8 cellular contexts compared by ENCODE assay signal in the genomic region with DNA sequence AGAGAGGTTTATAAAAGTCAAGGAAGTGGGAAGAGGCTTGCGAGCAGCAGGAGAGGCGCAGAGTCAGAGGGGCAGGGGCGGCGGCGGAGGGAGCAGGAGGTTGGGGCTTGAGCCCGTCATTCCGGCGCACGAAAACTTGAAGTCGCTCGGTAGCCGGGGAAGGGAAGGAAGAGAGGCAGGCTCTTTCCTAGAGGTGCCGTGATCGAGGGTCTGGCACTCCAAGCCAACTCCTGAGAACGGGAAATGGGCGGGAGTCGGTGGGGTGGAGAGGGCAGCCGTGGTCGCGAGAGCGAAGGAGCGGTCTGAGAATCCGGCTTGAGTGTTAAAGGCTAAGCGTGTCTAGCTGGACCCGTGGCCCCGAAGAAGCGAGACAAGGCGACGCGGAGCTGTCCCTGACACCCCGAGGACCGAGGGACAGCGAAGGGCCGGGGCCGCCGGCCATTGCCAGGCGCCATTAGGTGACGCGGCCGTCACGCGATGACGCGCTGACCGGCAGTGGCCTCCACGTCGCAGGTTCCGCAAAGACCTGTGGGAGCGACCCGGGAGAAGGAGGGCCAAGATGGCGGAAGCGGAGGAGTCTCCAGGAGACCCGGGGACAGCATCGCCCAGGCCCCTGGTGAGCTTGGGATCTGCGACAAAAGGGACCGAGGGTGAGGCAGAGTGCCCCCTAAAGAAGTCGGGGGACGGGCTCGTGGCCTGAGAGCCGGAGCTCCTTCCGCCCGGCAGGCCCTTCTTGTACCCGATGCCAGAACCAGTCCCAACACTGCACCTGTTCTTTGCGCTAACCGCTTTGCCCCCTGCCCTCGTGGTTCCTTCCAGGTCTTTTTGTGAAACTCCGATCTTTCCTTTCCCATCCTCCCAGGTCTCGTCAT. TPM values are rescaled to one million over a fixed set of nuclear protein-coding genes. Genes with fewer than 3 reads are reported as not detected.
DNase-seq lines count a peak whose midpoint lies in the region; ATAC-seq, FAIRE-seq and TF ChIP-seq lines count a peak whose summit lies in the region.

YIPF6 (plus strand) TSS at position 544 of the 872 bp plus-strand sequence; CDS start at position 560, 16 bp downstream.

- H3K36me3 ChIP-seq in NT2/D1 (ENCODE audit: insufficient read depth, insufficient read length, low read length): peaks cover 31% of the 10 kb centered on the region
- no peaks in the 10 kb centered on the region for H3K36me3 ChIP-seq in endothelial cell of umbilical vein (ENCODE audit: control insufficient read depth in 2 of 2, extremely low read depth in 1 of 2, insufficient read depth in 2 of 2, low read length in 2 of 2)

- POLR2A ChIA-PET in endothelial cell of umbilical vein (lab: Charles Lee): interaction anchor here (0.7 kb wide), 1 partner anchor 330 kb away, joined by 3 read pairs; the partner anchor contains the start of gene EFNB1

- H3K4me2 ChIP-seq in endothelial cell of umbilical vein (ENCODE audit: insufficient read depth, low read length): peak within 1 kb of the TSS; percentile 87

- H3K79me2 ChIP-seq in endothelial cell of umbilical vein (ENCODE audit: control insufficient read depth, insufficient read depth, low read length): peaks cover 39% of the 10 kb centered on the region

- dilution Hi-C loops in endothelial cell of umbilical vein (cut with MboI; ENCODE audit: extremely low pct_ligation_motif_present, low sequenced_read_pairs): no loop called here

- peak within 1 kb of the TSS; percentile 82 for H2AFZ ChIP-seq in endothelial cell of umbilical vein (ENCODE audit: low read depth, low read length)

- no peaks in the 10 kb centered on the region for H3K9me3 Mint-ChIP-seq in Calu3 (ENCODE audit: low read depth, unreplicated experiment)

- TF ChIP-seq CTCF in Calu3 (IDR thresholded peaks at IDR 0.05; ENCODE audit: unreplicated experiment) (no peak), endothelial cell of umbilical vein (IDR thresholded peaks at IDR 0.05; ENCODE audit: extremely low read depth in 1 of 2, insufficient read depth in 1 of 2, low read depth in 1 of 2, low read length in 2 of 2) (no peak)

- peak; percentile 89 for ATAC-seq in GM19468 (IDR thresholded peaks at IDR 0.05; ENCODE audit: extremely low read depth, unreplicated experiment)

- H3K27me3 Mint-ChIP-seq in Calu3 (ENCODE audit: unreplicated experiment): no peaks in the 10 kb centered on the region

- peak within 1 kb of the TSS; percentile 96 for H3K27ac ChIP-seq in endothelial cell of umbilical vein (ENCODE audit: insufficient read depth, low read depth, low read length)

- TF ChIP-seq POLR2A in endothelial cell of umbilical vein (IDR thresholded peaks at IDR 0.05; ENCODE audit: low read depth, low read length): peak; percentile 96

- FAIRE-seq in endothelial cell of umbilical vein (lab: Jason Lieb, UNC): peak; percentile 91

- H3K9me3 ChIP-seq in NT2/D1 (ENCODE audit: insufficient read depth, low read length) (no peaks in the 10 kb centered on the region), endothelial cell of umbilical vein (replicated peaks; ENCODE audit: control insufficient read depth, insufficient read depth, low read length) (no peaks in the 10 kb centered on the region)

- BruUV-seq in Calu3 (replicated peaks; lab: Mats Ljungman, UMichigan): TSS peak; percentile 89
- TSS peak; percentile 91 for BruUV-seq in endothelial cell of umbilical vein (replicated peaks; lab: Mats Ljungman, UMichigan)

- no peaks in the 10 kb centered on the region for H3K9me1 ChIP-seq in endothelial cell of umbilical vein (replicated peaks; ENCODE audit: control insufficient read depth, extremely low read depth, insufficient read depth, low read length)

- H3K4me1 Mint-ChIP-seq in Calu3 (ENCODE audit: low read depth, unreplicated experiment): peaks cover 6% of the 10 kb centered on the region

- peak within 1 kb of the TSS; percentile 99 for H3K27ac Mint-ChIP-seq in Calu3 (ENCODE audit: unreplicated experiment)

- CTCF ChIA-PET in Calu3 (lab: Charles Lee) (interaction anchor here (0.6 kb wide), 2 partner anchors 185 to 1244 kb away, joined by 3 read pairs; no protein-coding TSS in a partner anchor), endothelial cell of umbilical vein (lab: Charles Lee) (interaction anchor here (1.4 to 3.7 kb wide), 2 partner anchors 212 to 302 kb away, joined by 5 to 14 read pairs; no protein-coding TSS in a partner anchor)

- no peaks in the 10 kb centered on the region for H3K27me3 ChIP-seq in NT2/D1 (ENCODE audit: insufficient read depth, insufficient read length)
- no peaks in the 10 kb centered on the region for H3K27me3 ChIP-seq in endothelial cell of umbilical vein (ENCODE audit: control insufficient read depth in 2 of 2, insufficient read depth in 2 of 2, low read length in 2 of 2)

- DNase-seq in Calu3 (peak; percentile 83), HT-29 (ENCODE audit: low spot score) (peak; percentile 77), NT2/D1 (ENCODE audit: low read depth, low spot score) (peak; percentile 49), activated T-cell treated with anti-CD3 and anti-CD28 coated beads for 1 hour (ENCODE audit: low read depth) (peak; percentile 37), endothelial cell of umbilical vein (ENCODE audit: low read depth, low spot score) (peak; percentile 71), middle frontal gyrus (ENCODE audit: extremely low spot score, low spot score) (peak; percentile 33)
- DNase-seq in stimulated activated CD8-positive, alpha-beta memory T cell treated with anti-CD3 and anti-CD28 coated beads, Interleukin-2, amount 100 ng/mL, for 1 hour (ENCODE audit: low read depth in 2 of 2): peak; percentile 36 to 50

- no peaks in the 10 kb centered on the region for H4K20me1 ChIP-seq in endothelial cell of umbilical vein (replicated peaks; ENCODE audit: control insufficient read depth, extremely low read depth, insufficient read depth, low read length)

- H3K4me3 Mint-ChIP-seq in Calu3 (ENCODE audit: low read depth, unreplicated experiment): peak within 1 kb of the TSS; percentile 88

- H3K4me1 ChIP-seq in NT2/D1 (ENCODE audit: insufficient read depth, insufficient read length) (no peaks in the 10 kb centered on the region), endothelial cell of umbilical vein (ENCODE audit: control insufficient read depth, extremely low read depth, insufficient read depth, low read length) (peaks cover 5% of the 10 kb centered on the region)

- H3K4me3 ChIP-seq in NT2/D1 (ENCODE audit: insufficient read length, low read depth) (peak within 1 kb of the TSS; percentile 91), endothelial cell of umbilical vein (replicated peaks in 1 of 3; ENCODE audit: insufficient read depth in 1 of 3, low read depth in 1 of 3, low read length in 3 of 3) (peak within 1 kb of the TSS; percentile 67 to 95 (median 80))

- H3K36me3 Mint-ChIP-seq in Calu3 (ENCODE audit: insufficient read depth, unreplicated experiment): peaks cover 31% of the 10 kb centered on the region

- H3K9ac ChIP-seq in NT2/D1 (ENCODE audit: insufficient read length, low read depth) (peak within 1 kb of the TSS; percentile 84), endothelial cell of umbilical vein (replicated peaks; ENCODE audit: extremely low read depth, insufficient read depth, low read length) (peak within 1 kb of the TSS; percentile 97)

- intact Hi-C loops in Calu3 (cut with micrococcal nuclease; ENCODE audit: unreplicated experiment): no loop called here
- intact Hi-C loops in endothelial cell of umbilical vein (cut with micrococcal nuclease): loop anchor here (5.0 kb wide), 1 partner anchor 66 kb away; the partner anchor contains the start of gene OPHN1

TF ChIP-seq in endothelial cell of umbilical vein, 7 proteins besides CTCF, POLR2A, EP300 and RAD21:
- TF ChIP-seq POLR2AphosphoS5 (IDR thresholded peaks at IDR 0.05; ENCODE audit: insufficient read depth, low read depth, low read length): peak; percentile 67
- TF ChIP-seq EZH2 (IDR thresholded peaks at IDR 0.05; ENCODE audit: borderline replicate concordance, low read depth, low read length, severe bottlenecking): no peak

RNA-seq across cellular contexts. Expression of gene YIPF6, which starts in this region (rescaled TPM):
- 68.6 and 74.3 TPM in 2 replicates for total RNA-seq in Calu3 (2022)
- total RNA-seq in HT-29 (2014; rRNA removed; shearing (Covaris generic)): 20.9 and 27.7 TPM in 2 replicates
- total RNA-seq in endothelial cell of umbilical vein: 28.5 and 29.6 TPM in 2 replicates
- polyA plus RNA-seq in endothelial cell of umbilical vein: 15.4 and 17.1 TPM in 2 replicates
- polyA plus RNA-seq in endothelial cell of umbilical vein (2011; cell fraction: cytosol; rRNA removed): 10.1 and 11.4 TPM in 2 replicates
- 8.6 and 10.2 TPM in 2 replicates for polyA plus RNA-seq in endothelial cell of umbilical vein (2011; cell fraction: nucleus; rRNA removed)
- polyA plus RNA-seq in endothelial cell of umbilical vein (2012): 18.0 and 20.8 TPM in 2 replicates
- polyA minus RNA-seq in endothelial cell of umbilical vein: 25.4 and 32.0 TPM in 2 replicates
- polyA minus RNA-seq in endothelial cell of umbilical vein (2011; cell fraction: cytosol; rRNA and poly(A)+ RNA removed): 24.5 TPM
- polyA minus RNA-seq in endothelial cell of umbilical vein (2011; cell fraction: nucleus; rRNA and poly(A)+ RNA removed): 13.0 and 16.7 TPM in 2 replicates

Comparison
In these comparisons a context has a peak if more than half of its experiments do, and no peak if none do; other contexts are left out.
1. Peak in every context shown above with its lines: DNase-seq, ATAC-seq, H3K4me3 ChIP-seq and H3K27ac ChIP-seq.
2. DNase-seq: peak in every context shown above with its lines; median percentile 83 in Calu3; 77 in HT-29; 71 in endothelial cell of umbilical vein; 49 in NT2/D1; 43 in stimulated activated CD8-positive, alpha-beta memory T cell treated with anti-CD3 and anti-CD28 coated beads, Interleukin-2, amount 100 ng/mL, for 1 hour; 37 in activated T-cell treated with anti-CD3 and anti-CD28 coated beads for 1 hour; 33 in middle frontal gyrus.